10 cellular contexts compared by ENCODE assay signal in genomic region chr1:227733751-227734545, GRCh38. TPM values are rescaled to one million over a fixed set of nuclear protein-coding genes. Genes with fewer than 3 reads are reported as not detected.
DNase-seq lines count a peak whose midpoint lies in the region; ATAC-seq and TF ChIP-seq lines count a peak whose summit lies in the region.
"Had no signal": no experiment of that assay in that cellular context is flagged by ENCODE, and none has a peak within 500 bp of the region (broad histone marks: within the 10 kb centered on the region; RNA-seq: fewer than 3 reads in every experiment).

No MANE protein-coding gene starts in this region.

- POLR2A ChIA-PET in CD8-positive, alpha-beta T cell (lab: Charles Lee) = interaction anchor here (1.7 kb wide), 1 partner anchor 32 kb away, joined by 6 read pairs; no protein-coding TSS in a partner anchor
- POLR2A ChIA-PET in OCI-LY7 (lab: Charles Lee) = interaction anchor here (0.7 to 1.2 kb wide), 2 partner anchors 24 to 361 kb away, joined by 3 to 9 read pairs; no protein-coding TSS in a partner anchor

- TF ChIP-seq CTCF in CD8-positive, alpha-beta T cell (IDR thresholded peaks at IDR 0.05) = no peak
- TF ChIP-seq CTCF in OCI-LY7 (conservative IDR thresholded peaks at IDR 0.05; ENCODE audit: low read length) = no peak
- no peak for TF ChIP-seq CTCF in epithelial cell of esophagus (IDR thresholded peaks at IDR 0.05; ENCODE audit: insufficient read depth, low read depth, low read length, missing control alignments)

- peaks cover 50% of the 10 kb centered on the region for H3K4me1 Mint-ChIP-seq in CD8-positive, alpha-beta T cell (ENCODE audit: low read depth)

- no peaks in the 10 kb centered on the region for H3K9me3 Mint-ChIP-seq in CD8-positive, alpha-beta T cell

- no peaks in the 10 kb centered on the region for H3K36me3 ChIP-seq in CD8-positive, alpha-beta T cell (ENCODE audit: insufficient read depth, low read length)
- H3K36me3 ChIP-seq in OCI-LY7 (ENCODE audit: insufficient read depth, low read length) (peaks cover 24% of the 10 kb centered on the region), neuron (ENCODE audit: insufficient read depth, low read length) (peaks cover 27% of the 10 kb centered on the region)

- BruUV-seq in OCI-LY7 (replicated peaks; lab: Mats Ljungman, UMichigan) = TSS peak; percentile 80

- H3K4me2 ChIP-seq in OCI-LY7 (ENCODE audit: low read length) = peak overlapping the region; percentile 72

- no peaks in the 10 kb centered on the region for H3K9me2 ChIP-seq in OCI-LY7 (ENCODE audit: insufficient read depth, low read length)

- H3K4me3 Mint-ChIP-seq in CD8-positive, alpha-beta T cell = peak overlapping the region; percentile 89

- no peaks in the 10 kb centered on the region for H3K9me3 ChIP-seq in CD8-positive, alpha-beta T cell (ENCODE audit: low read length)
- H3K9me3 ChIP-seq in OCI-LY7 (ENCODE audit: low read length) (no peaks in the 10 kb centered on the region), neuron (ENCODE audit: low read length) (no peaks in the 10 kb centered on the region)
- H3K9me3 ChIP-seq: mucosa of descending colon had no signal

- H2AFZ ChIP-seq in OCI-LY7 (ENCODE audit: low read length) (no peak overlapping the region), neuron (ENCODE audit: low read depth, low read length) (no peak overlapping the region)

- peaks cover 15% of the 10 kb centered on the region for H3K36me3 Mint-ChIP-seq in CD8-positive, alpha-beta T cell

- DNase-seq in CD8-positive, alpha-beta T cell = no peak
- no peak for DNase-seq in OCI-LY7 (ENCODE audit: low spot score)
- peak; percentile 85 for DNase-seq in epithelial cell of esophagus (ENCODE audit: low read depth)
- DNase-seq in COLO829 (ENCODE audit: low spot score) = no peak
- DNase-seq: mucosa of descending colon, SHP77 treated with DMSO at 0.1 percent for 48 hours had no signal

- no peak overlapping the region for H3K27ac ChIP-seq in CD8-positive, alpha-beta T cell (ENCODE audit: low read depth, low read length)
- peak overlapping the region; percentile 37 for H3K27ac ChIP-seq in OCI-LY7 (ENCODE audit: low read depth, low read length, poor library complexity, severe bottlenecking)

- no peak for ATAC-seq in CD8-positive, alpha-beta T cell
- ATAC-seq in HG03460 (IDR thresholded peaks at IDR 0.05; ENCODE audit: unreplicated experiment) (no peak), HG03196 (IDR thresholded peaks at IDR 0.05; ENCODE audit: unreplicated experiment) (no peak), HG03139 (IDR thresholded peaks at IDR 0.05; ENCODE audit: unreplicated experiment) (no peak)

- H3K27ac Mint-ChIP-seq in CD8-positive, alpha-beta T cell = peak overlapping the region; percentile 88

- CTCF ChIA-PET in CD8-positive, alpha-beta T cell (lab: Charles Lee) = interaction anchor here (1.0 kb wide), 2 partner anchors 28 kb away, joined by 3 read pairs; no protein-coding TSS in a partner anchor
- CTCF ChIA-PET in OCI-LY7 (lab: Charles Lee; ENCODE audit: unreplicated experiment) = no interaction called here

- H3K27me3 Mint-ChIP-seq in CD8-positive, alpha-beta T cell (ENCODE audit: low read depth) = no peaks in the 10 kb centered on the region

- peaks cover 5% of the 10 kb centered on the region; the same call in 1 of the 2 replicates for H4K20me1 ChIP-seq in OCI-LY7 (ENCODE audit: insufficient read depth, low read length)

- intact Hi-C loops in CD8-positive, alpha-beta T cell (cut with DNase I, micrococcal nuclease) = loop anchor here (2.0 to 10.0 kb wide), 5 partner anchors 55 to 541 kb away; partner anchors contain the start of gene ARF1 (in 1 of the 2)
- intact Hi-C loops in OCI-LY7 (cut with micrococcal nuclease; ENCODE audit: unreplicated experiment) = no loop called here

- no peaks in the 10 kb centered on the region for H3K27me3 ChIP-seq in CD8-positive, alpha-beta T cell (ENCODE audit: insufficient read depth, low read length)
- no peaks in the 10 kb centered on the region for H3K27me3 ChIP-seq in neuron (ENCODE audit: insufficient read depth, low read length)

- H3K4me1 ChIP-seq in CD8-positive, alpha-beta T cell (ENCODE audit: insufficient read depth, low read length) = peaks cover 25% of the 10 kb centered on the region
- H3K4me1 ChIP-seq in OCI-LY7 (ENCODE audit: insufficient read depth, low read length, poor library complexity, severe bottlenecking) (peaks cover 26% of the 10 kb centered on the region), neuron (ENCODE audit: insufficient read depth, low read length) (peaks cover 37% of the 10 kb centered on the region)

- H3K4me3 ChIP-seq in CD8-positive, alpha-beta T cell (ENCODE audit: low read depth, low read length) = peak overlapping the region; percentile 95
- H3K4me3 ChIP-seq in OCI-LY7 (ENCODE audit: low read depth, low read length, poor library complexity, severe bottlenecking) (peak overlapping the region; percentile 86), epithelial cell of esophagus (ENCODE audit: low read length) (peak overlapping the region; percentile 96), neuron (ENCODE audit: low read length) (peak overlapping the region; percentile 96)

- peaks cover 32% of the 10 kb centered on the region for H3K79me2 ChIP-seq in OCI-LY7 (ENCODE audit: insufficient read depth, low read depth, low read length)

RNA-seq across cellular contexts. Expression of gene JMJD4, which starts 1.2 kb away (rescaled TPM):
- 1 to 10 TPM; 7.4 to 9.5 TPM for total RNA-seq in CD8-positive, alpha-beta T cell
- total RNA-seq in OCI-LY7 (2014; rRNA removed; shearing (Covaris generic)) = 37.5 and 41.8 TPM in 2 replicates
- total RNA-seq in OCI-LY7 (2022) = 27.8 and 28.2 TPM in 2 replicates

RNA-seq across cellular contexts. Expression of gene SNAP47, which starts 1.3 kb away (rescaled TPM):
- total RNA-seq in CD8-positive, alpha-beta T cell = 10 to 100 TPM; 11.0 to 13.8 TPM
- total RNA-seq in OCI-LY7 (2014; rRNA removed; shearing (Covaris generic)) = 35.0 and 44.2 TPM in 2 replicates
- total RNA-seq in OCI-LY7 (2022) = 25.2 and 29.8 TPM in 2 replicates
